Comparison of ENCODE assay signal across 1 cellular context in genomic region chr16:46687486-46687885, GRCh38.
TF ChIP-seq lines count a peak whose summit lies in the region.

No MANE protein-coding gene starts in this region.

TF ChIP-seq in HepG2, 621 proteins besides CTCF, POLR2A, EP300 and RAD21:
- TF ChIP-seq HDAC1 (CRISPR knock-in tag; IDR thresholded peaks at IDR 0.05) (no peak), ZNF34 (CRISPR knock-in tag; IDR thresholded peaks at IDR 0.05; ENCODE audit: borderline replicate concordance) (0 out of 2 replicates have a peak, but pooled peaks have one; percentile 9), ZNF567 (CRISPR knock-in tag; IDR thresholded peaks at IDR 0.05; ENCODE audit: borderline replicate concordance) (no peak), XRCC5 (optimal IDR thresholded peaks at IDR 0.05; ENCODE audit: low read length) (no peak)
- TF ChIP-seq, protein P1, sequence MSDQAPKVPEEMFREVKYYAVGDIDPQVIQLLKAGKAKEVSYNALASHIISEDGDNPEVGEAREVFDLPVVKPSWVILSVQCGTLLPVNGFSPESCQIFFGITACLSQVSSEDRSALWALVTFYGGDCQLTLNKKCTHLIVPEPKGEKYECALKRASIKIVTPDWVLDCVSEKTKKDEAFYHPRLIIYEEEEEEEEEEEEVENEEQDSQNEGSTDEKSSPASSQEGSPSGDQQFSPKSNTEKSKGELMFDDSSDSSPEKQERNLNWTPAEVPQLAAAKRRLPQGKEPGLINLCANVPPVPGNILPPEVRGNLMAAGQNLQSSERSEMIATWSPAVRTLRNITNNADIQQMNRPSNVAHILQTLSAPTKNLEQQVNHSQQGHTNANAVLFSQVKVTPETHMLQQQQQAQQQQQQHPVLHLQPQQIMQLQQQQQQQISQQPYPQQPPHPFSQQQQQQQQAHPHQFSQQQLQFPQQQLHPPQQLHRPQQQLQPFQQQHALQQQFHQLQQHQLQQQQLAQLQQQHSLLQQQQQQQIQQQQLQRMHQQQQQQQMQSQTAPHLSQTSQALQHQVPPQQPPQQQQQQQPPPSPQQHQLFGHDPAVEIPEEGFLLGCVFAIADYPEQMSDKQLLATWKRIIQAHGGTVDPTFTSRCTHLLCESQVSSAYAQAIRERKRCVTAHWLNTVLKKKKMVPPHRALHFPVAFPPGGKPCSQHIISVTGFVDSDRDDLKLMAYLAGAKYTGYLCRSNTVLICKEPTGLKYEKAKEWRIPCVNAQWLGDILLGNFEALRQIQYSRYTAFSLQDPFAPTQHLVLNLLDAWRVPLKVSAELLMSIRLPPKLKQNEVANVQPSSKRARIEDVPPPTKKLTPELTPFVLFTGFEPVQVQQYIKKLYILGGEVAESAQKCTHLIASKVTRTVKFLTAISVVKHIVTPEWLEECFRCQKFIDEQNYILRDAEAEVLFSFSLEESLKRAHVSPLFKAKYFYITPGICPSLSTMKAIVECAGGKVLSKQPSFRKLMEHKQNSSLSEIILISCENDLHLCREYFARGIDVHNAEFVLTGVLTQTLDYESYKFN (CRISPR knock-in tag; conservative IDR thresholded peaks at IDR 0.05), result 0 out of 2 replicates have a peak, but pooled peaks have one; percentile 7
- TF ChIP-seq, protein P2, sequence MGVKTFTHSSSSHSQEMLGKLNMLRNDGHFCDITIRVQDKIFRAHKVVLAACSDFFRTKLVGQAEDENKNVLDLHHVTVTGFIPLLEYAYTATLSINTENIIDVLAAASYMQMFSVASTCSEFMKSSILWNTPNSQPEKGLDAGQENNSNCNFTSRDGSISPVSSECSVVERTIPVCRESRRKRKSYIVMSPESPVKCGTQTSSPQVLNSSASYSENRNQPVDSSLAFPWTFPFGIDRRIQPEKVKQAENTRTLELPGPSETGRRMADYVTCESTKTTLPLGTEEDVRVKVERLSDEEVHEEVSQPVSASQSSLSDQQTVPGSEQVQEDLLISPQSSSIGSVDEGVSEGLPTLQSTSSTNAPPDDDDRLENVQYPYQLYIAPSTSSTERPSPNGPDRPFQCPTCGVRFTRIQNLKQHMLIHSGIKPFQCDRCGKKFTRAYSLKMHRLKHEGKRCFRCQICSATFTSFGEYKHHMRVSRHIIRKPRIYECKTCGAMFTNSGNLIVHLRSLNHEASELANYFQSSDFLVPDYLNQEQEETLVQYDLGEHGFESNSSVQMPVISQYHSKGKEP (CRISPR knock-in tag; IDR thresholded peaks at IDR 0.05), result no peak
